ENCODE assay signal across 32 cellular contexts in the genomic region with DNA sequence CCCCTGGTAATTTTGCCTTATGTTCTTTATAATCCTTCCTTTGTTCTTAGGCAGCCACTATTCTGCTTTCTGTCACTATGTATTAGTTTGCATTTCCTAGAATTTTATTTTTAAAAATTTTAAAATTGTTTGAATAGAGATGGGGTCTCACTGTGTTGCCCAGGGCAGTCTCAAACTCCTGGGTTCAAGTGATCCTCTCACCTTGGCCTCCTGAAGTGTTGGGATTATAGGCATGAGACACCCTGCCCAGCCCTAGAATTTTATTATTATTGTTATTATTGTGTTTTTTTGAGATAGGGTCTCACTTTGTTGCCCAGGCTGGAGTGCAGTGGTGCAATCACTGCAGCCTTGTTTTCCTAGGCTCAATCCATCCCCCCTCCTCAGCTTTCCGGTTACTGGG. TPM values are rescaled to one million over a fixed set of nuclear protein-coding genes. Genes with fewer than 3 reads are reported as not detected.
DNase-seq lines count a peak whose midpoint lies in the region; ATAC-seq, FAIRE-seq and TF ChIP-seq lines count a peak whose summit lies in the region.
"Had no signal": no experiment of that assay in that cellular context is flagged by ENCODE, and none has a peak within 500 bp of the region (broad histone marks: within the 10 kb centered on the region; RNA-seq: fewer than 3 reads in every experiment).

No MANE protein-coding gene starts in this region.

- no peaks in the 10 kb centered on the region for H3K9me2 ChIP-seq in GM23248 (ENCODE audit: insufficient read depth)

- no TSS peak for BruUV-seq in K562 (replicated peaks; lab: Mats Ljungman, UMichigan)

- H3K4me3 Mint-ChIP-seq in T-helper 1 cell treated with Interleukin-12 subunit alpha and Interleukin-12 subunit beta and Interleukin-4 antibody, amounts not matched to agents 30 μg/mL and 1 μg/mL, for 36 hours: no peak overlapping the region

- H3K27ac ChIP-seq in GM23248 (no peak overlapping the region), K562 (ENCODE audit: extremely low read depth, low read depth, low read length) (no peak overlapping the region), gastrocnemius medialis (peak overlapping the region; percentile 93 to 99 (median 97))
- H3K27ac ChIP-seq: coronary artery, gastroesophageal sphincter, parathyroid adenoma, upper lobe of right lung, WERI-Rb-1 had no signal

- TF ChIP-seq CTCF in K562 (IDR thresholded peaks at IDR 0.05 in 2 of 3, conservative IDR thresholded peaks at IDR 0.05 in 1 of 3; ENCODE audit: insufficient read depth in 2 of 3, low read depth in 1 of 3, low read length in 3 of 3) (no peak), gastrocnemius medialis (IDR thresholded peaks at IDR 0.05 in 4 of 5, conservative IDR thresholded peaks at IDR 0.05 in 1 of 5) (no peak)

- no peak for FAIRE-seq in K562 (lab: Jason Lieb, UNC)
- FAIRE-seq: bronchial epithelial cell, endometrium, H54 had no signal

- H3K36me3 Mint-ChIP-seq in T-helper 1 cell treated with Interleukin-12 subunit alpha and Interleukin-12 subunit beta and Interleukin-4 antibody, amounts not matched to agents 30 μg/mL and 1 μg/mL, for 36 hours (ENCODE audit: low read depth): peaks cover 6% of the 10 kb centered on the region

- no peak for TF ChIP-seq POLR2A in K562 (conservative IDR thresholded peaks at IDR 0.05)
- TF ChIP-seq POLR2A in gastrocnemius medialis (IDR thresholded peaks at IDR 0.05): no peak

- H4K20me1 ChIP-seq in GM23248 (ENCODE audit: insufficient read depth) (0 out of 2 replicates have a peak, but pooled peaks cover 4% of the 10 kb centered on the region), K562 (replicated peaks; ENCODE audit: control insufficient read depth, insufficient read depth, low read length) (peaks cover 9% of the 10 kb centered on the region)

- no peaks in the 10 kb centered on the region for H3K9me3 Mint-ChIP-seq in T-helper 1 cell treated with Interleukin-12 subunit alpha and Interleukin-12 subunit beta and Interleukin-4 antibody, amounts not matched to agents 30 μg/mL and 1 μg/mL, for 36 hours

- H3K79me2 ChIP-seq in GM23248 (ENCODE audit: insufficient read depth): peaks cover 79% of the 10 kb centered on the region
- peaks cover 90% of the 10 kb centered on the region for H3K79me2 ChIP-seq in K562 (ENCODE audit: control insufficient read depth, insufficient read depth, low read length)

- no peak overlapping the region for H3K4me2 ChIP-seq in GM23248 (ENCODE audit: unreplicated experiment)
- H3K4me2 ChIP-seq in K562 (ENCODE audit: insufficient read depth, low read length): no peak overlapping the region

- no peak overlapping the region for H3K4me3 ChIP-seq in GM23248
- H3K4me3 ChIP-seq in K562: no peak overlapping the region
- H3K4me3 ChIP-seq in gastrocnemius medialis: no peak overlapping the region
- H3K4me3 ChIP-seq: adrenal gland, gastroesophageal sphincter, upper lobe of right lung had no signal

- ATAC-seq in K562: no peak
- no peak for ATAC-seq in gastrocnemius medialis
- no peak for ATAC-seq in HG03571 (IDR thresholded peaks at IDR 0.05; ENCODE audit: unreplicated experiment)
- no peak for ATAC-seq in GM21576 (IDR thresholded peaks at IDR 0.05; ENCODE audit: unreplicated experiment)
- ATAC-seq: gastroesophageal sphincter, left ventricle myocardium superior, sciatic nerve, upper lobe of right lung had no signal

- no peak for TF ChIP-seq RAD21 in K562 (CRISPR knock-in tag; conservative IDR thresholded peaks at IDR 0.05 in 1 of 2, IDR thresholded peaks at IDR 0.05 in 1 of 2)

- H3K27ac Mint-ChIP-seq in T-helper 1 cell treated with Interleukin-12 subunit alpha and Interleukin-12 subunit beta and Interleukin-4 antibody, amounts not matched to agents 30 μg/mL and 1 μg/mL, for 36 hours: peak overlapping the region; percentile 1

- peaks cover 29% of the 10 kb centered on the region for H3K4me1 ChIP-seq in GM23248 (ENCODE audit: insufficient read depth)
- H3K4me1 ChIP-seq in K562 (replicated peaks in 1 of 2; ENCODE audit: control insufficient read depth in 2 of 2, insufficient read depth in 2 of 2, low read length in 2 of 2): peaks cover 8 to 11% of the 10 kb centered on the region in 2 experiments; a peak in 4 of 5 replicates
- peaks cover 62 to 69% of the 10 kb centered on the region in 2 donors for H3K4me1 ChIP-seq in gastrocnemius medialis

- no peaks in the 10 kb centered on the region for H3K36me3 ChIP-seq in GM23248 (ENCODE audit: low read depth)
- peaks cover 36% of the 10 kb centered on the region; the same call in 2 of the 3 replicates for H3K36me3 ChIP-seq in K562 (ENCODE audit: control insufficient read depth, insufficient read depth, low read length)
- no peaks in the 10 kb centered on the region for H3K36me3 ChIP-seq in gastrocnemius medialis
- H3K36me3 ChIP-seq: adrenal gland, gastroesophageal sphincter, upper lobe of right lung, WERI-Rb-1 had no signal

- in situ Hi-C loops in GM23248 (cut with MboI) (no loop called here), K562 (cut with MboI) (no loop called here), gastrocnemius medialis (cut with MboI; ENCODE audit: low sequenced_read_pairs in 4 of 4) (loop anchor here in 1 of 4 donors (25.0 kb wide), 1 partner anchor 309 kb away; the partner anchor contains the start of gene NAA25)

- CTCF ChIA-PET in K562 (lab: Yijun Ruan, JAX; ENCODE audit: low intra/inter-chr PET ratio): no interaction called here

- POLR2A ChIA-PET in K562 (lab: Yijun Ruan, JAX): interaction anchor here (1.4 kb wide), 1 partner anchor 9 kb away, joined by 3 read pairs; no protein-coding TSS in a partner anchor

- peaks cover 17% of the 10 kb centered on the region for H3F3A ChIP-seq in GM23248 (ENCODE audit: insufficient read depth)

- H2AFZ ChIP-seq in GM23248 (no peak overlapping the region), K562 (ENCODE audit: low read depth, low read length) (no peak overlapping the region)
- H2AFZ ChIP-seq: parathyroid adenoma had no signal

- WGBS in GM23248 (ENCODE audit: low coverage in 1 of 2, low lambda C conversion rate in 2 of 2, missing lambda C conversion rate in 2 of 2), 2 experiments: 97 to 100% methylated on average over 1 of the region's 1 CpG
- 86% methylated on average over 1 of the region's 1 CpG for WGBS in K562 (ENCODE audit: insufficient coverage, low coverage, missing lambda C conversion rate)

- no peaks in the 10 kb centered on the region for H3K27me3 Mint-ChIP-seq in T-helper 1 cell treated with Interleukin-12 subunit alpha and Interleukin-12 subunit beta and Interleukin-4 antibody, amounts not matched to agents 30 μg/mL and 1 μg/mL, for 36 hours (ENCODE audit: low read depth)

- DNase-seq in T-helper 1 cell (no peak), GM23248 (no peak), K562 (ENCODE audit: extremely low read depth in 1 of 4, low spot score in 3 of 4) (no peak), gastrocnemius medialis (no peak), DMS79 treated with DMSO at 0.1 percent for 48 hours (lab: John Stamatoyannopoulos, UW) (no peak)
- DNase-seq: 8988T; activated CD8-positive, alpha-beta memory T cell treated with anti-CD3 and anti-CD28 coated beads, Interleukin-2, amount 50 U/mL, for 4 hours; activated gamma-delta T cell; adrenal gland; DMS79; hypothalamus; left ventricle myocardium superior; midbrain; NCI-H1092 treated with DMSO at 0.1 percent for 48 hours; NCI-H1930; NCI-H345; NCI-H774; stimulated activated CD4-positive, alpha-beta T cell treated with anti-CD3 and anti-CD28 coated beads, Interleukin-4, amount 100 ng/mL, for 4 hours; stimulated activated naive CD4-positive, alpha-beta T cell treated with Interleukin-2 at 50 U/mL for 16 hours; T-helper 9 cell; upper lobe of right lung; WERI-Rb-1 had no signal

- intact Hi-C loops in K562 (cut with micrococcal nuclease) (no loop called here), gastrocnemius medialis (cut with DNase I; ENCODE audit: low total_unique reads) (loop anchor here (5.0 kb wide), 1 partner anchor 801 kb away; the partner anchor contains the start of gene TPCN1)

- no peaks in the 10 kb centered on the region for H3K9me1 ChIP-seq in K562 (ENCODE audit: control insufficient read depth, insufficient read depth, low read length)

- TF ChIP-seq EP300 in K562 (IDR thresholded peaks at IDR 0.05; ENCODE audit: low read length): no peak

- H3K9ac ChIP-seq in GM23248 (0 out of 2 replicates have a peak overlapping the region, but pooled peaks have one; percentile 97), K562 (ENCODE audit: insufficient read depth in 1 of 2, low read depth in 2 of 2, low read length in 2 of 2) (no peak overlapping the region)
- H3K9ac ChIP-seq: parathyroid adenoma had no signal

- H3K27me3 ChIP-seq in GM23248 (replicated peaks; ENCODE audit: insufficient read depth) (no peaks in the 10 kb centered on the region), K562 (ENCODE audit: control insufficient read depth in 2 of 2, insufficient read depth in 2 of 2, low read length in 2 of 2) (no peaks in the 10 kb centered on the region), gastrocnemius medialis (no peaks in the 10 kb centered on the region)
- H3K27me3 ChIP-seq: adrenal gland, gastroesophageal sphincter, upper lobe of right lung had no signal

- peaks cover 30% of the 10 kb centered on the region for H3K4me1 Mint-ChIP-seq in T-helper 1 cell treated with Interleukin-12 subunit alpha and Interleukin-12 subunit beta and Interleukin-4 antibody, amounts not matched to agents 30 μg/mL and 1 μg/mL, for 36 hours (ENCODE audit: low read depth)

- H3K9me3 ChIP-seq in GM23248 (ENCODE audit: low read depth) (no peaks in the 10 kb centered on the region), K562 (replicated peaks; ENCODE audit: control insufficient read depth, insufficient read depth, low read depth, low read length) (no peaks in the 10 kb centered on the region), gastrocnemius medialis (no peaks in the 10 kb centered on the region)
- H3K9me3 ChIP-seq: adrenal gland, gastroesophageal sphincter, upper lobe of right lung had no signal

RNA-seq across cellular contexts. Expression of gene PTPN11, which starts 2.6 kb away (rescaled TPM):
- total RNA-seq in GM23248 (2014; rRNA removed; shearing (Covaris generic)): 71.5 and 89.5 TPM in 2 replicates
- polyA plus RNA-seq in GM23248 (2016; fragmentation: Nextera tagmentation; extraction: Ambion mirVana): 78.0 and 82.3 TPM in 2 replicates
- 24.8 and 82.7 TPM in 2 replicates for total RNA-seq in K562 (2011; cell fraction: chromatin; rRNA removed; ENCODE audit: low replicate concordance)
- total RNA-seq in K562 (2011; cell fraction: nucleolus; rRNA removed): 12.2 and 13.9 TPM in 2 replicates
- 23.9 and 32.5 TPM in 2 replicates for total RNA-seq in K562 (2011; cell fraction: nucleoplasm; rRNA removed)
- total RNA-seq in K562 (2014; rRNA removed): 59.6 and 64.9 TPM in 2 replicates
- total RNA-seq in K562 (2014; rRNA removed; fragmentation: Illumina TruSeq; extraction: Trizol): 98.8 and 113 TPM in 2 replicates
- 92.7 and 100 TPM in 2 replicates for total RNA-seq in K562 (2015; rRNA removed; fragmentation: Illumina TruSeq; extraction: Trizol)
- total RNA-seq in K562 (2021): 111 and 126 TPM in 2 replicates
- 56.0 and 79.7 TPM in 2 replicates for polyA plus RNA-seq in K562 (2011; rRNA removed)
- 36.0 and 44.8 TPM in 2 replicates for polyA plus RNA-seq in K562 (2011; cell fraction: cytosol; rRNA removed)
- 15.8 and 16.7 TPM in 2 replicates for polyA plus RNA-seq in K562 (2011; cell fraction: nucleus; rRNA removed)
- 41.2 and 58.2 TPM in 2 replicates for polyA plus RNA-seq in K562 (2012)
- 72.8 and 83.0 TPM in 2 replicates for polyA plus RNA-seq in K562 (2014; fragmentation: Illumina TruSeq; extraction: Trizol)
- polyA plus RNA-seq in K562 (2014; fragmentation: Nextera tagmentation; extraction: Ambion mirVana): 10 to 100 TPM; 22.5 to 31.7 TPM
- polyA plus RNA-seq in K562 (2014; rRNA removed): 50.5 and 52.5 TPM in 2 replicates
- polyA minus RNA-seq in K562 (2011; rRNA and poly(A)+ RNA removed): 180 and 192 TPM in 2 replicates
- 66.4 and 78.4 TPM in 2 replicates for polyA minus RNA-seq in K562 (2011; cell fraction: cytosol; rRNA and poly(A)+ RNA removed)
- polyA minus RNA-seq in K562 (2011; cell fraction: nucleus; rRNA and poly(A)+ RNA removed): 14.3 and 24.5 TPM in 2 replicates
- 100 to 1,000 TPM; 112 to 235 (median 163) TPM for total RNA-seq in gastrocnemius medialis

RNA-seq across cellular contexts. Expression of gene RPL6, which starts 12.0 kb away (rescaled TPM):
- 1,076 and 1,254 TPM in 2 replicates for total RNA-seq in GM23248 (2014; rRNA removed; shearing (Covaris generic))
- polyA plus RNA-seq in GM23248 (2016; fragmentation: Nextera tagmentation; extraction: Ambion mirVana) (372 and 391 TPM in 2 replicates), K562 (2011; rRNA removed) (2,667 and 2,691 TPM in 2 replicates), K562 (2014; fragmentation: Illumina TruSeq; extraction: Trizol) (2,543 and 3,103 TPM in 2 replicates), K562 (2014; fragmentation: Nextera tagmentation; extraction: Ambion mirVana) (1,000 to 10,000 TPM; 1,519 to 1,617 TPM), K562 (2014; rRNA removed) (2,156 and 2,396 TPM in 2 replicates)
- total RNA-seq in K562 (2011; cell fraction: chromatin; rRNA removed; ENCODE audit: low replicate concordance): 348 and 589 TPM in 2 replicates
- 314 and 317 TPM in 2 replicates for total RNA-seq in K562 (2011; cell fraction: nucleolus; rRNA removed)
- total RNA-seq in K562 (2011; cell fraction: nucleoplasm; rRNA removed): 537 and 721 TPM in 2 replicates
- total RNA-seq in K562 (2014; rRNA removed) (1,529 and 1,811 TPM in 2 replicates), K562 (2014; rRNA removed; fragmentation: Illumina TruSeq; extraction: Trizol) (3,099 and 3,427 TPM in 2 replicates), K562 (2015; rRNA removed; fragmentation: Illumina TruSeq; extraction: Trizol) (2,718 and 2,856 TPM in 2 replicates), K562 (2021) (1,959 and 2,095 TPM in 2 replicates), gastrocnemius medialis (1,000 to 10,000 TPM in 3 of 4 donors, 100 to 1,000 TPM in 1; 915 to 1,203 (median 1,138) TPM)
- 1,053 and 1,467 TPM in 2 replicates for polyA plus RNA-seq in K562 (2011; cell fraction: cytosol; rRNA removed)
- polyA plus RNA-seq in K562 (2011; cell fraction: nucleus; rRNA removed): 536 and 802 TPM in 2 replicates
- polyA plus RNA-seq in K562 (2012): 2,256 and 2,883 TPM in 2 replicates
- polyA minus RNA-seq in K562 (2011; rRNA and poly(A)+ RNA removed): 731 and 844 TPM in 2 replicates
- 462 and 473 TPM in 2 replicates for polyA minus RNA-seq in K562 (2011; cell fraction: cytosol; rRNA and poly(A)+ RNA removed)
- polyA minus RNA-seq in K562 (2011; cell fraction: nucleus; rRNA and poly(A)+ RNA removed): 140 and 278 TPM in 2 replicates

RNA-seq across cellular contexts. Expression of gene HECTD4, which starts 39.1 kb away (rescaled TPM):
- 7.5 and 13.9 TPM in 2 replicates for total RNA-seq in GM23248 (2014; rRNA removed; shearing (Covaris generic))
- polyA plus RNA-seq in GM23248 (2016; fragmentation: Nextera tagmentation; extraction: Ambion mirVana) (7.6 and 8.9 TPM in 2 replicates), K562 (2011; rRNA removed) (11.0 and 16.1 TPM in 2 replicates), K562 (2014; fragmentation: Illumina TruSeq; extraction: Trizol) (13.6 and 14.6 TPM in 2 replicates), K562 (2014; fragmentation: Nextera tagmentation; extraction: Ambion mirVana) (1 to 10 TPM; 3.5 to 4.5 TPM), K562 (2014; rRNA removed) (11.5 and 14.7 TPM in 2 replicates)
- 228 and 304 TPM in 2 replicates for total RNA-seq in K562 (2011; cell fraction: chromatin; rRNA removed; ENCODE audit: low replicate concordance)
- total RNA-seq in K562 (2011; cell fraction: nucleolus; rRNA removed): 113 and 121 TPM in 2 replicates
- total RNA-seq in K562 (2011; cell fraction: nucleoplasm; rRNA removed): 142 and 162 TPM in 2 replicates
- total RNA-seq in K562 (2014; rRNA removed) (8.4 and 12.5 TPM in 2 replicates), K562 (2014; rRNA removed; fragmentation: Illumina TruSeq; extraction: Trizol) (13.5 and 15.0 TPM in 2 replicates), K562 (2015; rRNA removed; fragmentation: Illumina TruSeq; extraction: Trizol) (15.6 and 17.3 TPM in 2 replicates), K562 (2021) (25.2 and 33.3 TPM in 2 replicates), gastrocnemius medialis (10 to 100 TPM; 12.9 to 23.3 (median 16.8) TPM)
- polyA plus RNA-seq in K562 (2011; cell fraction: cytosol; rRNA removed): 6.2 and 6.6 TPM in 2 replicates
- polyA plus RNA-seq in K562 (2011; cell fraction: nucleus; rRNA removed): 57.5 and 62.2 TPM in 2 replicates
- polyA plus RNA-seq in K562 (2012): 17.5 and 22.3 TPM in 2 replicates
- 56.9 and 62.2 TPM in 2 replicates for polyA minus RNA-seq in K562 (2011; rRNA and poly(A)+ RNA removed)
- polyA minus RNA-seq in K562 (2011; cell fraction: cytosol; rRNA and poly(A)+ RNA removed): 24.2 and 31.3 TPM in 2 replicates
- 47.9 and 93.0 TPM in 2 replicates for polyA minus RNA-seq in K562 (2011; cell fraction: nucleus; rRNA and poly(A)+ RNA removed)

Comparison
In these comparisons a context has a peak if more than half of its experiments do, and no peak if none do; other contexts are left out.
1. H3K27ac ChIP-seq: peak in gastrocnemius medialis (4 of 4); none in GM23248 (single experiment) and K562 (single experiment).